10 cellular contexts compared by ENCODE assay signal in genomic region chr11:42138454-42138853, GRCh38.
"Had no signal": no experiment of that assay in that cellular context is flagged by ENCODE, and none has a peak within 500 bp of the region (broad histone marks: within the 10 kb centered on the region; RNA-seq: fewer than 3 reads in every experiment).

No MANE protein-coding gene starts in this region.

- H3K4me1 Mint-ChIP-seq: GM23338, H9 had no signal

- H3K9ac ChIP-seq: GM23248 had no signal

- DNase-seq: GM23248, GOT3, H7, H9, HCEC 1CT had no signal

- H3K27ac Mint-ChIP-seq: GM23338, H9 had no signal

- H3K4me2 ChIP-seq: GM23338 had no signal

- H3K9me3 ChIP-seq: HAP-1 had no signal

- ATAC-seq: GM23338, HCT116 had no signal

- H3K4me3 Mint-ChIP-seq: GM23338, H9 had no signal

- H3K27ac ChIP-seq: GM23248 had no signal

- H3K36me3 ChIP-seq: HAP-1 had no signal

- H3K4me1 ChIP-seq: HAP-1 had no signal

- H2AFZ ChIP-seq: GM23248, GM23338 had no signal

- H3K4me3 ChIP-seq: GM23248, GM23338, HAP-1 had no signal

- FAIRE-seq: H1, H54 had no signal
